ENCODE assay signal across 21 cellular contexts in the genomic region with DNA sequence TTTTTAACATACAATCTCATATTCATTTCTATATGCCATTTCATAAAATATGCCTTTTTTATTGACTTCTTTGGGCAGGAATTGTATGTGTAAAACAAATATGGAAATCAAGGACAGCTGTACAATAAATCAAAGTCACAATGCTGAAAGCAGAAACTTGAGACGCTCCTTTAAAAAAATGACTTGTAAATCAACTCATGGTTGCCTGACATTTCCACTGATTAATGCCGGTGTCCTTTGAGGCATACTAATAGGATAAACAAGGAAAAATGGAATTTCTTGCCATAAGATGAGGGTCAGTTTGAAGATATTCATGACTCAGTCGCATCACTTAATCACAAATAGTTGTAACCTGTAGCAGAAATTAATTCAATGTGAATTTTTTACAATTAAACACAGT.
A peak's percentile ranks its signal among the peaks of the same experiment; 100 is the strongest.
DNase-seq lines count a peak whose midpoint lies in the region; ATAC-seq and TF ChIP-seq lines count a peak whose summit lies in the region.
"Had no signal": no experiment of that assay in that cellular context is flagged by ENCODE, and none has a peak within 500 bp of the region (broad histone marks: within the 10 kb centered on the region; RNA-seq: fewer than 3 reads in every experiment).

No MANE protein-coding gene starts in this region.

- H4K20me1 ChIP-seq in GM23338 (replicated peaks; ENCODE audit: insufficient read depth), result no peaks in the 10 kb centered on the region

- no peaks in the 10 kb centered on the region for H3K4me1 Mint-ChIP-seq in GM23338
- H3K4me1 Mint-ChIP-seq: B cell; CD4-positive, CD25-positive, alpha-beta regulatory T cell; CD8-positive, alpha-beta memory T cell; IgD-negative memory B cell had no signal

- H3K27me3 ChIP-seq in right cardiac atrium (ENCODE audit: control insufficient read depth, insufficient read depth) (no peaks in the 10 kb centered on the region), GM23338 (ENCODE audit: insufficient read depth) (no peaks in the 10 kb centered on the region)

- H3K27ac ChIP-seq in right cardiac atrium (ENCODE audit: low read length) (no peak overlapping the region), GM23338 (ENCODE audit: low read depth) (no peak overlapping the region)

- H3K4me1 ChIP-seq in right cardiac atrium (ENCODE audit: control insufficient read depth, insufficient read depth, low read length) (no peaks in the 10 kb centered on the region), GM23338 (ENCODE audit: insufficient read depth) (no peaks in the 10 kb centered on the region)

- H3K36me3 ChIP-seq in GM23338 (ENCODE audit: insufficient read depth), result no peaks in the 10 kb centered on the region; the same call in 1 of the 2 replicates
- H3K36me3 ChIP-seq: HAP-1 had no signal

- H3K9me3 Mint-ChIP-seq in GM23338, result peaks cover 34% of the 10 kb centered on the region

- no peak overlapping the region for H3K4me3 Mint-ChIP-seq in GM23338
- H3K4me3 Mint-ChIP-seq: B cell; CD4-positive, CD25-positive, alpha-beta regulatory T cell; CD8-positive, alpha-beta memory T cell; IgD-negative memory B cell had no signal

- no peak overlapping the region for H3K27ac Mint-ChIP-seq in GM23338
- H3K27ac Mint-ChIP-seq: B cell; CD4-positive, CD25-positive, alpha-beta regulatory T cell; CD8-positive, alpha-beta memory T cell; IgD-negative memory B cell had no signal

- WGBS in right cardiac atrium, result 77% methylated on average over 3 of the region's 3 CpGs

- H2AFZ ChIP-seq in GM23338, result no peak overlapping the region

- no peak overlapping the region for H3K4me3 ChIP-seq in right cardiac atrium (ENCODE audit: low read length)
- no peak overlapping the region for H3K4me3 ChIP-seq in GM23338
- H3K4me3 ChIP-seq: GM12878, HAP-1 had no signal

- no peak for ATAC-seq in right cardiac atrium
- ATAC-seq in HG03469 (IDR thresholded peaks at IDR 0.05; ENCODE audit: unreplicated experiment), result no peak
- ATAC-seq in GM23338, result no peak
- no peak for ATAC-seq in HG03354 (IDR thresholded peaks at IDR 0.05; ENCODE audit: poor library complexity, severe bottlenecking, unreplicated experiment)
- ATAC-seq: GM12878, HepG2 had no signal

- DNase-seq in NCI-H1417 (lab: John Stamatoyannopoulos, UW) (peak; percentile 18 to 75 (median 67)), NCI-H187 treated with DMSO at 0.1 percent for 48 hours (lab: John Stamatoyannopoulos, UW) (peak; percentile 41), NCI-H2171 treated with DMSO at 0.1 percent for 48 hours (lab: John Stamatoyannopoulos, UW) (peak; percentile 78), myocyte (ENCODE audit: low read depth) (peak; percentile 13), right cardiac atrium (no peak), GM23338 (ENCODE audit: low spot score) (no peak)
- DNase-seq: C1 segment of cervical spinal cord; CD4-positive, CD25-positive, alpha-beta regulatory T cell; CD8-positive, alpha-beta memory T cell; COR-L47; DMS 273 treated with DMSO at 0.1 percent for 48 hours; DMS53; DND-41; EL had no signal

- peaks cover 3% of the 10 kb centered on the region for H3K27me3 Mint-ChIP-seq in GM23338 (ENCODE audit: insufficient read depth, low read depth, poor library complexity)
- H3K27me3 Mint-ChIP-seq: B cell; CD4-positive, CD25-positive, alpha-beta regulatory T cell; IgD-negative memory B cell had no signal

- peaks cover 21% of the 10 kb centered on the region for H3K36me3 Mint-ChIP-seq in GM23338 (ENCODE audit: low read depth)
- H3K36me3 Mint-ChIP-seq: CD4-positive, CD25-positive, alpha-beta regulatory T cell; CD8-positive, alpha-beta memory T cell; IgD-negative memory B cell had no signal

- H3K79me2 ChIP-seq in GM23338 (replicated peaks; ENCODE audit: insufficient read depth), result no peaks in the 10 kb centered on the region

- no peaks in the 10 kb centered on the region for H3K9me3 ChIP-seq in right cardiac atrium (ENCODE audit: control insufficient read depth, low read length)
- H3K9me3 ChIP-seq: HAP-1 had no signal

- intact Hi-C loops in right cardiac atrium (cut with DNase I), result no loop called here

- no peak for TF ChIP-seq CTCF in GM23338 (conservative IDR thresholded peaks at IDR 0.05; ENCODE audit: low read depth in 2 of 2)

- H3K9me2 ChIP-seq in GM23338 (ENCODE audit: insufficient read depth), result peaks cover 7% of the 10 kb centered on the region

- H3F3A ChIP-seq in GM23338 (replicated peaks; ENCODE audit: low read depth), result no peaks in the 10 kb centered on the region

- no peak overlapping the region for H3K4me2 ChIP-seq in GM23338

TF ChIP-seq in GM23338, 12 proteins besides CTCF, POLR2A, EP300 and RAD21 (continues in another document):
- TF ChIP-seq EZH2phosphoT487 (IDR thresholded peaks at IDR 0.05; ENCODE audit: unreplicated experiment), result no peak
- no peak for TF ChIP-seq CREB1 (CRISPR knock-in tag; IDR thresholded peaks at IDR 0.05; ENCODE audit: low read depth)
- TF ChIP-seq ZNF114 (CRISPR knock-in tag; IDR thresholded peaks at IDR 0.05), result no peak
- no peak for TF ChIP-seq STAT1 (IDR thresholded peaks at IDR 0.05; ENCODE audit: unreplicated experiment)
- TF ChIP-seq NANOG (IDR thresholded peaks at IDR 0.05; ENCODE audit: borderline replicate concordance), result no peak
- TF ChIP-seq, protein P1, sequence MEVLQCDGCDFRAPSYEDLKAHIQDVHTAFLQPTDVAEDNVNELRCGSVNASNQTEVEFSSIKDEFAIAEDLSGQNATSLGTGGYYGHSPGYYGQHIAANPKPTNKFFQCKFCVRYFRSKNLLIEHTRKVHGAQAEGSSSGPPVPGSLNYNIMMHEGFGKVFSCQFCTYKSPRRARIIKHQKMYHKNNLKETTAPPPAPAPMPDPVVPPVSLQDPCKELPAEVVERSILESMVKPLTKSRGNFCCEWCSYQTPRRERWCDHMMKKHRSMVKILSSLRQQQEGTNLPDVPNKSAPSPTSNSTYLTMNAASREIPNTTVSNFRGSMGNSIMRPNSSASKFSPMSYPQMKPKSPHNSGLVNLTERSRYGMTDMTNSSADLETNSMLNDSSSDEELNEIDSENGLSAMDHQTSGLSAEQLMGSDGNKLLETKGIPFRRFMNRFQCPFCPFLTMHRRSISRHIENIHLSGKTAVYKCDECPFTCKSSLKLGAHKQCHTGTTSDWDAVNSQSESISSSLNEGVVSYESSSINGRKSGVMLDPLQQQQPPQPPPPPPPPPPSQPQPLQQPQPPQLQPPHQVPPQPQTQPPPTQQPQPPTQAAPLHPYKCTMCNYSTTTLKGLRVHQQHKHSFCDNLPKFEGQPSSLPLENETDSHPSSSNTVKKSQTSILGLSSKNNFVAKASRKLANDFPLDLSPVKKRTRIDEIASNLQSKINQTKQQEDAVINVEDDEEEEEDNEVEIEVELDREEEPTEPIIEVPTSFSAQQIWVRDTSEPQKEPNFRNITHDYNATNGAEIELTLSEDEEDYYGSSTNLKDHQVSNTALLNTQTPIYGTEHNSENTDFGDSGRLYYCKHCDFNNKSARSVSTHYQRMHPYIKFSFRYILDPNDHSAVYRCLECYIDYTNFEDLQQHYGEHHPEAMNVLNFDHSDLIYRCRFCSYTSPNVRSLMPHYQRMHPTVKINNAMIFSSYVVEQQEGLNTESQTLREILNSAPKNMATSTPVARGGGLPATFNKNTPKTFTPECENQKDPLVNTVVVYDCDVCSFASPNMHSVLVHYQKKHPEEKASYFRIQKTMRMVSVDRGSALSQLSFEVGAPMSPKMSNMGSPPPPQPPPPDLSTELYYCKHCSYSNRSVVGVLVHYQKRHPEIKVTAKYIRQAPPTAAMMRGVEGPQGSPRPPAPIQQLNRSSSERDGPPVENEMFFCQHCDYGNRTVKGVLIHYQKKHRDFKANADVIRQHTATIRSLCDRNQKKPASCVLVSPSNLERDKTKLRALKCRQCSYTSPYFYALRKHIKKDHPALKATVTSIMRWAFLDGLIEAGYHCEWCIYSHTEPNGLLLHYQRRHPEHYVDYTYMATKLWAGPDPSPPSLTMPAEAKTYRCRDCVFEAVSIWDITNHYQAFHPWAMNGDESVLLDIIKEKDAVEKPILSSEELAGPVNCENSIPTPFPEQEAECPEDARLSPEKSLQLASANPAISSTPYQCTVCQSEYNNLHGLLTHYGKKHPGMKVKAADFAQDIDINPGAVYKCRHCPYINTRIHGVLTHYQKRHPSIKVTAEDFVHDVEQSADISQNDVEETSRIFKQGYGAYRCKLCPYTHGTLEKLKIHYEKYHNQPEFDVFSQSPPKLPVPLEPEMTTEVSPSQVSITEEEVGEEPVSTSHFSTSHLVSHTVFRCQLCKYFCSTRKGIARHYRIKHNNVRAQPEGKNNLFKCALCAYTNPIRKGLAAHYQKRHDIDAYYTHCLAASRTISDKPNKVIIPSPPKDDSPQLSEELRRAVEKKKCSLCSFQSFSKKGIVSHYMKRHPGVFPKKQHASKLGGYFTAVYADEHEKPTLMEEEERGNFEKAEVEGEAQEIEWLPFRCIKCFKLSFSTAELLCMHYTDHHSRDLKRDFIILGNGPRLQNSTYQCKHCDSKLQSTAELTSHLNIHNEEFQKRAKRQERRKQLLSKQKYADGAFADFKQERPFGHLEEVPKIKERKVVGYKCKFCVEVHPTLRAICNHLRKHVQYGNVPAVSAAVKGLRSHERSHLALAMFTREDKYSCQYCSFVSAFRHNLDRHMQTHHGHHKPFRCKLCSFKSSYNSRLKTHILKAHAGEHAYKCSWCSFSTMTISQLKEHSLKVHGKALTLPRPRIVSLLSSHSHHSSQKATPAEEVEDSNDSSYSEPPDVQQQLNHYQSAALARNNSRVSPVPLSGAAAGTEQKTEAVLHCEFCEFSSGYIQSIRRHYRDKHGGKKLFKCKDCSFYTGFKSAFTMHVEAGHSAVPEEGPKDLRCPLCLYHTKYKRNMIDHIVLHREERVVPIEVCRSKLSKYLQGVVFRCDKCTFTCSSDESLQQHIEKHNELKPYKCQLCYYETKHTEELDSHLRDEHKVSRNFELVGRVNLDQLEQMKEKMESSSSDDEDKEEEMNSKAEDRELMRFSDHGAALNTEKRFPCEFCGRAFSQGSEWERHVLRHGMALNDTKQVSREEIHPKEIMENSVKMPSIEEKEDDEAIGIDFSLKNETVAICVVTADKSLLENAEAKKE (CRISPR knock-in tag; IDR thresholded peaks at IDR 0.05), result no peak
- no peak for TF ChIP-seq ZNF331 (CRISPR knock-in tag; IDR thresholded peaks at IDR 0.05; ENCODE audit: low read depth)
- TF ChIP-seq, protein P2, sequence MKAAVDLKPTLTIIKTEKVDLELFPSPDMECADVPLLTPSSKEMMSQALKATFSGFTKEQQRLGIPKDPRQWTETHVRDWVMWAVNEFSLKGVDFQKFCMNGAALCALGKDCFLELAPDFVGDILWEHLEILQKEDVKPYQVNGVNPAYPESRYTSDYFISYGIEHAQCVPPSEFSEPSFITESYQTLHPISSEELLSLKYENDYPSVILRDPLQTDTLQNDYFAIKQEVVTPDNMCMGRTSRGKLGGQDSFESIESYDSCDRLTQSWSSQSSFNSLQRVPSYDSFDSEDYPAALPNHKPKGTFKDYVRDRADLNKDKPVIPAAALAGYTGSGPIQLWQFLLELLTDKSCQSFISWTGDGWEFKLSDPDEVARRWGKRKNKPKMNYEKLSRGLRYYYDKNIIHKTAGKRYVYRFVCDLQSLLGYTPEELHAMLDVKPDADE (IDR thresholded peaks at IDR 0.05), result no peak
- no peak for TF ChIP-seq POLR2AphosphoS5 (IDR thresholded peaks at IDR 0.05; ENCODE audit: low read depth)
- TF ChIP-seq JUNB (IDR thresholded peaks at IDR 0.05; ENCODE audit: unreplicated experiment), result no peak

Comparison
In these comparisons a context has a peak if more than half of its experiments do, and no peak if none do; other contexts are left out.
1. DNase-seq: peak in NCI-H1417 (3 of 3), NCI-H187 treated with DMSO at 0.1 percent for 48 hours (single experiment), NCI-H2171 treated with DMSO at 0.1 percent for 48 hours (single experiment) and myocyte (single experiment); none in right cardiac atrium (0 of 3) and GM23338 (single experiment).